Comparison of ENCODE assay signal across 8 cellular contexts in the genomic region with DNA sequence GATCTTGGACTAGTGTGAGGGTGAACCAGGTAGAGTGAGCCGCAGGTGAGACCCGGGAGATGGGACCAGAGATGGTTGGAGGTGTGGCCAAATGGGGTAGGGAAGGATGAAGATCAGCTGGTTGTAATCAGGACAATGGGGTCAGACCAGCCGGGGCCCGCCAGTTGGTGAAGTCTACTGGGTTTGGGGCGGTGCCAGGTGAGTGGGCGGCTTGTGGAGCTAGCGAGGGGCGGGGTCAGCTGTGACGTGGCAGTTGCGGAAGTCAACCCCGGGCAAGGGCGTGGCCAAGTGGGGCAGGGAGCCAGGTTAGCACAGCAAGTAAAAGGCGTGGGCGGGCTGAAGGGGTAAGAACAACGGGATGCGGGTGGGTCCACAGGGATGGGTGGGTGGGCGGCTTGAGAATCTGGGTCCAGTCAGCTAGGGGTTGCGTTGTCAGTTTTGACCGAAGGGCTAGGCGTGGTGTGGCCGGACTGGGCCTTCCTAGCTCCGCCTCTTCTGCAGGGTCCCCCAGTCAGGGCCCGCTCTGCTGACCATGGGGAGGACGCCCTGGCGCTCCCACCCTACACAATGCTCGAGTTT. TPM values are rescaled to one million over a fixed set of nuclear protein-coding genes. Genes with fewer than 3 reads are reported as not detected.
DNase-seq lines count a peak whose midpoint lies in the region; ATAC-seq and TF ChIP-seq lines count a peak whose summit lies in the region.

No MANE protein-coding gene starts in this region.

- no peak for TF ChIP-seq CTCF in tibial nerve (IDR thresholded peaks at IDR 0.05)

- peak overlapping the region; percentile 20 for H3K27ac Mint-ChIP-seq in activated naive CD4-positive, alpha-beta T cell treated with anti-CD3 and anti-CD28 coated beads, Interleukin-2, amount 50 U/mL, for 24 hours

- peak overlapping the region; percentile 79 for H3K4me3 Mint-ChIP-seq in activated naive CD4-positive, alpha-beta T cell treated with anti-CD3 and anti-CD28 coated beads, Interleukin-2, amount 50 U/mL, for 24 hours

- H3K27me3 Mint-ChIP-seq in activated naive CD4-positive, alpha-beta T cell treated with anti-CD3 and anti-CD28 coated beads, Interleukin-2, amount 50 U/mL, for 24 hours = no peaks in the 10 kb centered on the region

- H3K4me1 ChIP-seq in tibial nerve = peaks cover 0 to 42% (median 17%) of the 10 kb centered on the region in 4 donors

- TF ChIP-seq EP300 in tibial nerve (IDR thresholded peaks at IDR 0.05) = peak in 1 of 2 donors; percentile 34

- 4 to 5% methylated on average over 25 to 26 of the region's 26 CpGs for WGBS in tibial nerve, 2 donors

- peak; percentile 58 for ATAC-seq in HG03045 (IDR thresholded peaks at IDR 0.05; ENCODE audit: unreplicated experiment)
- ATAC-seq in Right ventricle myocardium superior (ENCODE audit: poor library complexity) = peak; percentile 69
- no peak for ATAC-seq in HG02884 (IDR thresholded peaks at IDR 0.05; ENCODE audit: unreplicated experiment)

- H3K4me1 Mint-ChIP-seq in activated naive CD4-positive, alpha-beta T cell treated with anti-CD3 and anti-CD28 coated beads, Interleukin-2, amount 50 U/mL, for 24 hours = peaks cover 22% of the 10 kb centered on the region

- intact Hi-C loops in Right ventricle myocardium superior (cut with DNase I) = no loop called here
- intact Hi-C loops in posterior cingulate gyrus (cut with DNase I) = no loop called here

- DNase-seq in SHP77 (lab: John Stamatoyannopoulos, UW) (peak; percentile 88 to 97), Right ventricle myocardium superior (peak; percentile 97), posterior cingulate gyrus (peak in 8 of 10 donors; percentile 29 to 93 (median 57)), tibial nerve (ENCODE audit: low spot score in 2 of 2) (peak; percentile 86 to 89)

- H3K4me3 ChIP-seq in tibial nerve = peak overlapping the region; percentile 27 to 61 (median 40)

- no peaks in the 10 kb centered on the region for H3K36me3 Mint-ChIP-seq in activated naive CD4-positive, alpha-beta T cell treated with anti-CD3 and anti-CD28 coated beads, Interleukin-2, amount 50 U/mL, for 24 hours

- no peaks in the 10 kb centered on the region for H3K9me3 ChIP-seq in tibial nerve

- peak overlapping the region; percentile 59 to 90 (median 80) for H3K27ac ChIP-seq in tibial nerve

- TF ChIP-seq POLR2A in GM10847 (IDR thresholded peaks at IDR 0.05; ENCODE audit: extremely low read depth, insufficient read length) (peak; percentile 20), tibial nerve (IDR thresholded peaks at IDR 0.05) (no peak)

- no peaks in the 10 kb centered on the region for H3K36me3 ChIP-seq in tibial nerve

- H3K27me3 ChIP-seq in tibial nerve = no peaks in the 10 kb centered on the region

- no peaks in the 10 kb centered on the region for H3K9me3 Mint-ChIP-seq in activated naive CD4-positive, alpha-beta T cell treated with anti-CD3 and anti-CD28 coated beads, Interleukin-2, amount 50 U/mL, for 24 hours

RNA-seq across cellular contexts. Expression of a gene that starts 25.5 kb away (rescaled TPM):
- total RNA-seq in Right ventricle myocardium superior (179 TPM), tibial nerve (100 to 1,000 TPM in 1 of 4 donors, 10 to 100 TPM in 3; 73.9 to 110 (median 93.6) TPM)

RNA-seq across cellular contexts. Expression of a gene that starts 49.6 kb away (rescaled TPM):
- 0.11 TPM for total RNA-seq in Right ventricle myocardium superior
- 1 to 10 TPM; 2.3 to 7.5 (median 2.9) TPM for total RNA-seq in tibial nerve
